11 cellular contexts compared by ENCODE assay signal in the genomic region with DNA sequence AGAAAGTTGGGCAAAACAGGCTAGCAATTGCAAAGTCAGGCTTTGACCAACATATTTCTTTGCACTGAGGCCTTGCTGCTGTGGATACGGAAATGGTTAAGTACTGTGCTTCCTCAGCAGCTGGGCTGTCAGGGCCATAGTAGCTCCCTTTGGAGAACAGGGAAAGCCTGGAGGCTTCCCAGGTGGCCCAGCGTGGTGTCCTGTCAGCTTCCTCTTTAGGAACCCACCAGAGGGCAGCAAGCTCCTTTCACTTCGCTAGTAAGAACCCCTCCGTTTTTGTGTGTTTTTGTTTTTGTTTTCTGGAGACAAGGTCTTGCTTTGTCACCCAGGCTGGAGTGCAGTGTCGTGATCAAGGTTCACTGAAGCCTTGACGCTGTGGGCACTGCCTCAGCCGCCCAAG. TPM values are rescaled to one million over a fixed set of nuclear protein-coding genes. Genes with fewer than 3 reads are reported as not detected.
DNase-seq lines count a peak whose midpoint lies in the region; ATAC-seq and TF ChIP-seq lines count a peak whose summit lies in the region.
"Had no signal": no experiment of that assay in that cellular context is flagged by ENCODE, and none has a peak within 500 bp of the region (broad histone marks: within the 10 kb centered on the region; RNA-seq: fewer than 3 reads in every experiment).

No MANE protein-coding gene starts in this region.

- no peaks in the 10 kb centered on the region for H3K27me3 ChIP-seq in testis

- TF ChIP-seq POLR2A in testis (IDR thresholded peaks at IDR 0.05), result no peak

- H3K4me1 Mint-ChIP-seq in activated naive CD8-positive, alpha-beta T cell (ENCODE audit: low read depth), result peaks cover 16% of the 10 kb centered on the region
- H3K4me1 Mint-ChIP-seq in activated naive CD8-positive, alpha-beta T cell treated with anti-CD3 and anti-CD28 coated beads for 36 hours, result peaks cover 22% of the 10 kb centered on the region

- H3K4me3 ChIP-seq in epithelial cell of esophagus (ENCODE audit: low read length), result no peak overlapping the region
- no peak overlapping the region for H3K4me3 ChIP-seq in testis

- no peaks in the 10 kb centered on the region for H3K27me3 Mint-ChIP-seq in activated naive CD8-positive, alpha-beta T cell
- H3K27me3 Mint-ChIP-seq in activated naive CD8-positive, alpha-beta T cell treated with anti-CD3 and anti-CD28 coated beads for 36 hours, result no peaks in the 10 kb centered on the region

- intact Hi-C loops in testis (cut with DNase I; ENCODE audit: low total_unique reads), result no loop called here

- no peaks in the 10 kb centered on the region for H3K4me1 ChIP-seq in testis

- no peak overlapping the region for H3K27ac ChIP-seq in testis

- peaks cover 3% of the 10 kb centered on the region for H3K36me3 Mint-ChIP-seq in activated naive CD8-positive, alpha-beta T cell
- H3K36me3 Mint-ChIP-seq in activated naive CD8-positive, alpha-beta T cell treated with anti-CD3 and anti-CD28 coated beads for 36 hours, result peaks cover 21% of the 10 kb centered on the region

- no peak for ATAC-seq in HG02798 (IDR thresholded peaks at IDR 0.05; ENCODE audit: poor library complexity, unreplicated experiment)

- H3K9me3 ChIP-seq in testis, result no peaks in the 10 kb centered on the region

- H3K4me3 Mint-ChIP-seq in activated naive CD8-positive, alpha-beta T cell, result no peak overlapping the region
- no peak overlapping the region for H3K4me3 Mint-ChIP-seq in activated naive CD8-positive, alpha-beta T cell treated with anti-CD3 and anti-CD28 coated beads for 36 hours

- 59 to 66% methylated on average over 7 of the region's 7 CpGs for whole genome bisulfite sequencing in testis, 2 donors

- no peaks in the 10 kb centered on the region for H3K9me3 Mint-ChIP-seq in activated naive CD8-positive, alpha-beta T cell (ENCODE audit: low read depth)
- peaks cover 2% of the 10 kb centered on the region for H3K9me3 Mint-ChIP-seq in activated naive CD8-positive, alpha-beta T cell treated with anti-CD3 and anti-CD28 coated beads for 36 hours

- H3K36me3 ChIP-seq in testis (ENCODE audit: low read depth, missing control alignments), result no peaks in the 10 kb centered on the region

- peak overlapping the region; percentile 92 for H3K27ac Mint-ChIP-seq in activated naive CD8-positive, alpha-beta T cell
- H3K27ac Mint-ChIP-seq in activated naive CD8-positive, alpha-beta T cell treated with anti-CD3 and anti-CD28 coated beads for 36 hours, result no peak overlapping the region

- TF ChIP-seq CTCF in epithelial cell of esophagus (IDR thresholded peaks at IDR 0.05; ENCODE audit: insufficient read depth, low read depth, low read length, missing control alignments), result peak; percentile 46
- TF ChIP-seq CTCF in testis (IDR thresholded peaks at IDR 0.05), result no peak

- no peak for DNase-seq in activated naive CD8-positive, alpha-beta T cell treated with anti-CD3 and anti-CD28 coated beads for 36 hours
- DNase-seq in NCI-H69 (lab: John Stamatoyannopoulos, UW) (peak; percentile 78), epithelial cell of esophagus (ENCODE audit: low read depth) (peak; percentile 54), testis (peak; percentile 33), AG20443 (ENCODE audit: low spot score) (no peak), activated T-cell treated with anti-CD3 and anti-CD28 coated beads for 4 hours (no peak)
- DNase-seq: central memory CD4-positive, alpha-beta T cell had no signal

RNA-seq across cellular contexts. Expression of gene CFAP251, which starts 1.7 kb away (rescaled TPM):
- total RNA-seq in activated naive CD8-positive, alpha-beta T cell treated with anti-CD3 and anti-CD28 coated beads for 36 hours, result 1 to 10 TPM; 1.3 to 1.8 TPM
- 10 to 100 TPM; 29.0 to 41.5 TPM for total RNA-seq in testis
- 56.1 TPM for polyA plus RNA-seq in testis (ENCODE audit: insufficient read depth, low read depth, low replicate concordance)

RNA-seq across cellular contexts. Expression of gene PSMD9, which starts 28.1 kb away (rescaled TPM):
- total RNA-seq in activated naive CD8-positive, alpha-beta T cell treated with anti-CD3 and anti-CD28 coated beads for 36 hours, result 10 to 100 TPM; 64.3 to 68.5 TPM
- total RNA-seq in testis, result 10 to 100 TPM; 51.3 to 80.9 TPM
- polyA plus RNA-seq in testis (ENCODE audit: insufficient read depth, low read depth, low replicate concordance), result 60.7 TPM

RNA-seq across cellular contexts. Expression of gene HPD, which starts 58.1 kb away (rescaled TPM):
- not detected for total RNA-seq in activated naive CD8-positive, alpha-beta T cell treated with anti-CD3 and anti-CD28 coated beads for 36 hours
- total RNA-seq in testis, result 10 to 100 TPM in 1 of 2 donors, 1 to 10 TPM in 1; 5.9 to 10.6 TPM
- polyA plus RNA-seq in testis (ENCODE audit: insufficient read depth, low read depth, low replicate concordance), result 11.6 TPM
- total RNA-seq: Daoy had no signal
- polyA plus RNA-seq: neural cell had no signal

Comparison
In these comparisons a context has a peak if more than half of its experiments do, and no peak if none do; other contexts are left out.
1. DNase-seq: peak in NCI-H69 (single experiment), epithelial cell of esophagus (single experiment) and testis (single experiment); none in activated naive CD8-positive, alpha-beta T cell treated with anti-CD3 and anti-CD28 coated beads for 36 hours (single experiment), AG20443 (single experiment) and activated T-cell treated with anti-CD3 and anti-CD28 coated beads for 4 hours (single experiment).
2. RNA of gene CFAP251, which starts 1.7 kb away (total RNA-seq): 29.0 to 41.5 TPM in testis; 1.3 to 1.8 TPM in activated naive CD8-positive, alpha-beta T cell treated with anti-CD3 and anti-CD28 coated beads for 36 hours; every median in the first group is over 10 times any median in the second.
3. RNA of gene HPD, which starts 58.1 kb away (total RNA-seq): 5.9 to 10.6 TPM in testis; not detected in activated naive CD8-positive, alpha-beta T cell treated with anti-CD3 and anti-CD28 coated beads for 36 hours; every median in the first group is over 4 times any median in the second.